ENCODE assay signal across 8 cellular contexts in the genomic region with DNA sequence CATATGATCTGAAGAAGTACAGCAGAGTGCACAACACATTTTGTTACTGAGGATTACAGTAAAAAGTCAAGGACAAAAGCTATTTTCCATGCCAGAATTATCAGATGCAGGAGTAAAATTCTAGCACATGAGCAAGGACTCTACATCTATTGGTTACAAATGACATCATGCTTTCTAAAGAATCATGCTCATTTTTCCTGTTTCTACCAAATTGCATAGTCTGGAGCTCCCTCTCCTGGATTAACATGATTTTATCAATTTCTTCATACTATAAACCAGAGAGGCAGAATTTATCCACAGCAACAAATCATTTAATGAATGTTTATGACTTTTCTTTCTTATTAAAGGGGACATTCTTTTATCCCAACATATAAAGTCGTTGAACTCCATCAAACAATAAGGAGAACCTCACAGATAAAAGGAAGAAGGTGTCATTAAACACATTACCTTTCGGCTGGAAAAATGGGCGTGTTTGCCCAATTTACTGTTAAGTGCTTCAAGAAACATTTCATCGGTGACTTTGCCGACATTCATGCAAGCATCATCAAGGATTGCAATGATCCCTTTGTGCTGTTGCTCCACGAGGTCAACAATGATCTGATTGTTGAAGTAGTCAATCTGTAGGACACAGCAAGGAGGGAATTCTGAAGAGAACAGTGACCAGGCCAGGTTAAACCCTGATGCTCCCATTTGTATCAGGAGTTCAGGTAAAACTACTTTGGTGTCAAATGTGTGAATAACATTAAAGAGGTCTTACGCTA.
DNase-seq lines count a peak whose midpoint lies in the region; ATAC-seq and TF ChIP-seq lines count a peak whose summit lies in the region.

No MANE protein-coding gene starts in this region.

- POLR2A ChIA-PET in T-cell (lab: Charles Lee), result no interaction called here

- H3K27me3 Mint-ChIP-seq in T-cell, result no peaks in the 10 kb centered on the region
- H3K27me3 Mint-ChIP-seq in osteocyte (ENCODE audit: unreplicated experiment), result no peaks in the 10 kb centered on the region

- H3K4me3 Mint-ChIP-seq in T-cell (no peak overlapping the region), osteocyte (ENCODE audit: unreplicated experiment) (no peak overlapping the region)

- CTCF ChIA-PET in T-cell (lab: Charles Lee), result interaction anchor here (0.6 to 2.6 kb wide), 8 partner anchors 15 to 294 kb away, joined by 3 to 24 read pairs (median 4); a partner anchor contains a TSS

- DNase-seq in NCI-H510A treated with DMSO at 0.1 percent for 48 hours (lab: John Stamatoyannopoulos, UW), result peak; percentile 32
- no peak for DNase-seq in NCI-H510A (lab: John Stamatoyannopoulos, UW)
- DNase-seq in NCI-H1417 (lab: John Stamatoyannopoulos, UW), result peak; percentile 21 to 86 (median 31)
- DNase-seq in T-cell, result peak in 1 of 34 experiments; percentile 4
- DNase-seq in fibroblast of the conjunctiva (ENCODE audit: low read depth), result peak; percentile 55
- no peak for DNase-seq in osteocyte (ENCODE audit: extremely low spot score, unreplicated experiment)

- ATAC-seq in T-cell (replicated peaks in 1 of 4), result peak; percentile 61 to 84 (median 74)
- ATAC-seq in GM19351 (IDR thresholded peaks at IDR 0.05; ENCODE audit: unreplicated experiment), result no peak
- no peak for ATAC-seq in HG02678 (IDR thresholded peaks at IDR 0.05; ENCODE audit: unreplicated experiment)

- H3K36me3 Mint-ChIP-seq in T-cell, result peaks cover 9% of the 10 kb centered on the region
- no peaks in the 10 kb centered on the region for H3K36me3 Mint-ChIP-seq in osteocyte (ENCODE audit: unreplicated experiment)

- no peaks in the 10 kb centered on the region for H3K9me3 Mint-ChIP-seq in T-cell
- H3K9me3 Mint-ChIP-seq in osteocyte (ENCODE audit: unreplicated experiment), result no peaks in the 10 kb centered on the region

- peak; percentile 68 for TF ChIP-seq CTCF in osteocyte (IDR thresholded peaks at IDR 0.05)

- H3K27ac Mint-ChIP-seq in T-cell (no peak overlapping the region), osteocyte (ENCODE audit: unreplicated experiment) (no peak overlapping the region)

- H3K4me1 Mint-ChIP-seq in T-cell (peaks cover 12 to 15% (median 13%) of the 10 kb centered on the region in 3 donors), osteocyte (ENCODE audit: unreplicated experiment) (no peaks in the 10 kb centered on the region)

Comparison
In these comparisons a context has a peak if more than half of its experiments do, and no peak if none do; other contexts are left out.
1. DNase-seq: peak in NCI-H510A treated with DMSO at 0.1 percent for 48 hours (single experiment), NCI-H1417 (3 of 3) and fibroblast of the conjunctiva (single experiment); none in NCI-H510A (single experiment) and osteocyte (single experiment).
2. ATAC-seq: peak in T-cell (4 of 4); none in GM19351 (single experiment) and HG02678 (single experiment).